Comparison of ENCODE assay signal across 8 cellular contexts in genomic region chr20:63641792-63642517, GRCh38. TPM values are rescaled to one million over a fixed set of nuclear protein-coding genes. Genes with fewer than 3 reads are reported as not detected.
A peak's percentile ranks its signal among the peaks of the same experiment; 100 is the strongest.
DNase-seq lines count a peak whose midpoint lies in the region; ATAC-seq and TF ChIP-seq lines count a peak whose summit lies in the region.

No MANE protein-coding gene starts in this region.

- POLR2A ChIA-PET in Panc1 (lab: Charles Lee), result interaction anchor here (0.6 to 0.7 kb wide), 3 partner anchors 41 to 270 kb away, joined by 3 to 16 read pairs (median 3); no protein-coding TSS in a partner anchor

- H3K9me3 Mint-ChIP-seq in Calu3 (ENCODE audit: low read depth, unreplicated experiment), result no peaks in the 10 kb centered on the region
- H3K9me3 Mint-ChIP-seq in natural killer cell, result no peaks in the 10 kb centered on the region

- no peak overlapping the region for H3K9ac ChIP-seq in fibroblast of lung (ENCODE audit: insufficient read depth, low read length)

- H2AFZ ChIP-seq in fibroblast of lung (ENCODE audit: low read length), result peak overlapping the region; percentile 41

- peaks cover 24% of the 10 kb centered on the region for H3K36me3 Mint-ChIP-seq in Calu3 (ENCODE audit: insufficient read depth, unreplicated experiment)
- H3K36me3 Mint-ChIP-seq in natural killer cell, result no peaks in the 10 kb centered on the region

- H3K4me3 ChIP-seq in Panc1 (ENCODE audit: low read depth in 2 of 2, low read length in 2 of 2) (peak overlapping the region; percentile 48 to 54), fibroblast of lung (replicated peaks in 1 of 4; ENCODE audit: control extremely low read depth in 1 of 4, insufficient read depth in 1 of 4, low read depth in 3 of 4, low read length in 4 of 4) (peak overlapping the region in 3 of 4 experiments; percentile 10 to 52 (median 29))

- TF ChIP-seq CTCF in Calu3 (IDR thresholded peaks at IDR 0.05; ENCODE audit: unreplicated experiment) (peak; percentile 61), Panc1 (IDR thresholded peaks at IDR 0.05) (no peak), fibroblast of lung (conservative IDR thresholded peaks at IDR 0.05 in 1 of 2, IDR thresholded peaks at IDR 0.05 in 1 of 2; ENCODE audit: low read depth in 1 of 2, low read length in 2 of 2) (peak in 1 of 2 donors; percentile 18), natural killer cell (IDR thresholded peaks at IDR 0.05) (peak; percentile 42)

- CTCF ChIA-PET in Calu3 (lab: Charles Lee), result interaction anchor here (0.6 to 1.8 kb wide), 18 partner anchors 10 to 327 kb away, joined by 3 to 37 read pairs (median 4); partner anchors contain the start of genes GMEB2, HELZ2, PTK6 and RTEL1
- CTCF ChIA-PET in Panc1 (lab: Charles Lee), result interaction anchor here (0.6 to 2.4 kb wide), 7 partner anchors 9 to 104 kb away, joined by 3 to 12 read pairs (median 5); partner anchors contain the start of genes PTK6, RTEL1 and STMN3

- DNase-seq in Calu3, result peak; percentile 99
- DNase-seq in HuH-7 (ENCODE audit: low spot score), result peak; percentile 92
- DNase-seq in Panc1 (ENCODE audit: low read depth, low spot score), result no peak
- DNase-seq in activated T-helper 1 cell treated with Interleukin-2 at 50 U/mL for 16 hours (ENCODE audit: low read depth), result peak; percentile 97
- DNase-seq in fibroblast of lung (ENCODE audit: low read depth in 2 of 2), result peak; percentile 68 to 78
- peak; percentile 86 for DNase-seq in natural killer cell
- DNase-seq in stimulated activated naive CD4-positive, alpha-beta T cell treated with Interleukin-2 at 50 U/mL for 16 hours (lab: John Stamatoyannopoulos, UW), result peak; percentile 100

- in situ Hi-C loops in Panc1 (cut with HindIII; ENCODE audit: low pct_unique_long_range_greater_than_20kb, low sequenced_read_pairs), result no loop called here

- peak overlapping the region; percentile 60 for H3K27ac Mint-ChIP-seq in Calu3 (ENCODE audit: unreplicated experiment)
- H3K27ac Mint-ChIP-seq in natural killer cell, result peak overlapping the region; percentile 68 to 82

- H3K9me3 ChIP-seq in Panc1 (ENCODE audit: control insufficient read depth, insufficient read depth, low read depth, low read length) (no peaks in the 10 kb centered on the region), fibroblast of lung (ENCODE audit: control insufficient read depth, insufficient read depth, low read depth, low read length) (no peaks in the 10 kb centered on the region)

- H3K27me3 Mint-ChIP-seq in Calu3 (ENCODE audit: unreplicated experiment), result no peaks in the 10 kb centered on the region
- H3K27me3 Mint-ChIP-seq in natural killer cell (ENCODE audit: low read depth in 2 of 2), result no peaks in the 10 kb centered on the region

- peak overlapping the region; percentile 73 for H3K4me3 Mint-ChIP-seq in Calu3 (ENCODE audit: low read depth, unreplicated experiment)
- peak overlapping the region; percentile 78 for H3K4me3 Mint-ChIP-seq in natural killer cell

- ATAC-seq in GM21390 (IDR thresholded peaks at IDR 0.05; ENCODE audit: unreplicated experiment) (peak; percentile 59), Panc1 (peak; percentile 86), natural killer cell (peak; percentile 67 to 91 (median 68))

- BruUV-seq in Calu3 (replicated peaks; lab: Mats Ljungman, UMichigan) (no TSS peak), Panc1 (replicated peaks; lab: Mats Ljungman, UMichigan) (no TSS peak)

- H3K4me1 Mint-ChIP-seq in Calu3 (ENCODE audit: low read depth, unreplicated experiment) (peaks cover 8% of the 10 kb centered on the region), natural killer cell (peaks cover 22 to 37% of the 10 kb centered on the region in 2 donors)

- intact Hi-C loops in Calu3 (cut with micrococcal nuclease; ENCODE audit: unreplicated experiment), result no loop called here
- intact Hi-C loops in Panc1 (cut with micrococcal nuclease; ENCODE audit: unreplicated experiment), result no loop called here
- intact Hi-C loops in natural killer cell (cut with micrococcal nuclease), result loop anchor here (2.0 kb wide), 1 partner anchor 15 kb away; the partner anchor contains the start of gene GMEB2

- no peaks in the 10 kb centered on the region for H3K36me3 ChIP-seq in Panc1 (ENCODE audit: control insufficient read depth, insufficient read depth, low read length)
- H3K36me3 ChIP-seq in fibroblast of lung (ENCODE audit: control insufficient read depth, insufficient read depth, low read length), result no peaks in the 10 kb centered on the region

- H4K20me1 ChIP-seq in fibroblast of lung (ENCODE audit: control insufficient read depth, extremely low read depth, insufficient read depth, low read length), result no peaks in the 10 kb centered on the region

- peak overlapping the region; percentile 78 for H3K4me2 ChIP-seq in fibroblast of lung (ENCODE audit: extremely low read depth, insufficient read depth, low read length)

- H3K27me3 ChIP-seq in Panc1 (ENCODE audit: control insufficient read depth, insufficient read depth, low read length), result no peaks in the 10 kb centered on the region
- H3K27me3 ChIP-seq in fibroblast of lung (ENCODE audit: control insufficient read depth, insufficient read depth, low read length), result no peaks in the 10 kb centered on the region

- H3K4me1 ChIP-seq in Panc1 (ENCODE audit: control insufficient read depth, insufficient read depth, low read length), result peaks cover 6% of the 10 kb centered on the region
- H3K4me1 ChIP-seq in fibroblast of lung (ENCODE audit: control insufficient read depth, extremely low read depth, insufficient read depth, low read length), result no peaks in the 10 kb centered on the region

- no peaks in the 10 kb centered on the region for H3K79me2 ChIP-seq in fibroblast of lung (ENCODE audit: control insufficient read depth, insufficient read depth, low read length)

- no peak overlapping the region for H3K27ac ChIP-seq in Panc1 (ENCODE audit: low read length)
- no peak overlapping the region for H3K27ac ChIP-seq in fibroblast of lung (ENCODE audit: insufficient read depth, low read length)

RNA-seq across cellular contexts. Expression of gene STMN3, which starts 11.3 kb away (rescaled TPM):
- 2.0 and 2.3 TPM in 2 replicates for total RNA-seq in Calu3 (2022)
- 42.7 TPM for total RNA-seq in Panc1 (2021; ENCODE audit: unreplicated experiment)
- polyA plus RNA-seq in Panc1 (2012; ENCODE audit: insufficient read length), result 61.1 TPM
- 16.4 and 34.3 TPM in 2 replicates for total RNA-seq in fibroblast of lung
- polyA plus RNA-seq in fibroblast of lung, result 3.7 and 27.4 TPM in 2 replicates
- polyA plus RNA-seq in fibroblast of lung (2012), result 6.8 and 60.2 TPM in 2 replicates
- 10.4 and 96.0 TPM in 2 replicates for polyA minus RNA-seq in fibroblast of lung (ENCODE audit: low replicate concordance)
- total RNA-seq in natural killer cell, result 10 to 100 TPM in 1 of 3 donors, 1 to 10 TPM in 2; 6.7 to 12.9 (median 8.3) TPM

RNA-seq across cellular contexts. Expression of gene GMEB2, which starts 15.1 kb away (rescaled TPM):
- 18.6 and 18.8 TPM in 2 replicates for total RNA-seq in Calu3 (2022)
- 13.1 TPM for total RNA-seq in Panc1 (2021; ENCODE audit: unreplicated experiment)
- 14.5 TPM for polyA plus RNA-seq in Panc1 (2012; ENCODE audit: insufficient read length)
- 7.4 and 10.9 TPM in 2 replicates for total RNA-seq in fibroblast of lung
- 6.3 and 7.9 TPM in 2 replicates for polyA plus RNA-seq in fibroblast of lung
- polyA plus RNA-seq in fibroblast of lung (2012), result 7.2 and 8.5 TPM in 2 replicates
- 9.4 and 10.5 TPM in 2 replicates for polyA minus RNA-seq in fibroblast of lung (ENCODE audit: low replicate concordance)
- 10 to 100 TPM; 11.7 to 15.1 (median 14.6) TPM for total RNA-seq in natural killer cell

RNA-seq across cellular contexts. Expression of gene RTEL1, which starts 16.2 kb away (rescaled TPM):
- total RNA-seq in Calu3 (2022) (39.1 and 39.8 TPM in 2 replicates), Panc1 (2021; ENCODE audit: unreplicated experiment) (26.1 TPM), fibroblast of lung (8.5 and 12.4 TPM in 2 replicates), natural killer cell (10 to 100 TPM; 36.3 to 52.0 (median 40.4) TPM)
- polyA plus RNA-seq in Panc1 (2012; ENCODE audit: insufficient read length), result 13.1 TPM
- polyA plus RNA-seq in fibroblast of lung, result 4.7 and 11.5 TPM in 2 replicates
- polyA plus RNA-seq in fibroblast of lung (2012), result 7.0 and 13.8 TPM in 2 replicates
- polyA minus RNA-seq in fibroblast of lung (ENCODE audit: low replicate concordance), result 20.4 and 77.8 TPM in 2 replicates

RNA-seq across cellular contexts. Expression of gene TNFRSF6B, which starts 54.5 kb away (rescaled TPM):
- total RNA-seq in Calu3 (2022), result not detected in 2 replicates
- total RNA-seq in Panc1 (2021; ENCODE audit: unreplicated experiment), result not detected
- 1.4 TPM for polyA plus RNA-seq in Panc1 (2012; ENCODE audit: insufficient read length)
- total RNA-seq in fibroblast of lung, result 6.7 and 35.2 TPM in 2 replicates
- polyA plus RNA-seq in fibroblast of lung, result 3.8 and 5.7 TPM in 2 replicates
- polyA plus RNA-seq in fibroblast of lung (2012), result 4.9 and 14.5 TPM in 2 replicates
- polyA minus RNA-seq in fibroblast of lung (ENCODE audit: low replicate concordance), result 1.9 and 2.9 TPM in 2 replicates
- total RNA-seq in natural killer cell, result not detected
